In the genomic region with DNA sequence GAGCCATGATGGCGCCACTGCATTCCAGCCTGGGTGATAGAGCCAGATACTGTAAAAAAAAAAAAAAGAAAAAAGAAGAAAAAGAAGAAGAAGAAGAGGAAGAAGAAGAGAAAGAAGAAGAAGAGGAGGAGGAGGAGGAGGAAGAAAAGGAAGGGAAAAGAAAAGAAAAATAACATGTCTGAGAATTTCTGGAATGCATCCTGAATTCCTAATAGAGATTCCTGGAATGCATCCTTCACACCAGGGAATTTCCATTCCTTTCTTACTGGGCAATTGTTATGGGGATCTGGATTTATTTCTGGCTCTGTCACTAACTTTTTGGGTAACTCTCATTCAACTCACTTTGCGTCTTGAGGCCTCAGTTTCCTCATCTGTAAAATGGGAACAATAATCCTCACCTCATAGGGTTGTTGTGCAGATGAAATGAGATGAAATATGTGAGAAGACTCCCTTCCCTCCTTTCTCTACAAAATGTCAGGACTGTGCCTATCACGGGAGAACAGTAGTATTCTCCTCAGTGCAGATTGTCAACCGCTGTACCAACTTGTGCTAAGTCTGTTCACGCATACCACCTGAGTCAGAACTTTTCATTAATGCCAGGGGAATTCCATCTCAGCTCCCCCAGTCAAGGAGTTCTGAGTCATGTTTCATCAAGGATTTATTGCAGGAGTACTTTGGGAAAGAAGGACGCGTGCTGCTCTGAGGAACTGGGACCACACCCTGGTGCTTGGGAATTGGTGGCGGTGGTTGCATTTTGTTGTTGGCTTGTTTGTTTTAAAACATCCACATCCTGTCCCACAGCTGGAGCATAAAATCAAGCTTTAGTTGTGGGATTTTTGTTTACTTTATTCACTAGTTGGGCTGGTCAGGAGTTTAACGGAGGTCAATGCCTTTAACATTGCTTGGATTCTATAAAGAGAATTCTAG, we compare ENCODE assay signal across 11 cellular contexts. TPM values are rescaled to one million over a fixed set of nuclear protein-coding genes. Genes with fewer than 3 reads are reported as not detected.
DNase-seq lines count a peak whose midpoint lies in the region; ATAC-seq and TF ChIP-seq lines count a peak whose summit lies in the region.
"Had no signal": no experiment of that assay in that cellular context is flagged by ENCODE, and none has a peak within 500 bp of the region (broad histone marks: within the 10 kb centered on the region; RNA-seq: fewer than 3 reads in every experiment).

No MANE protein-coding gene starts in this region.

- ATAC-seq in activated T-cell treated with anti-CD3 and anti-CD28 coated beads, Interleukin-2, amount 50 U/mL, for 72 hours (replicated peaks in 1 of 2) = no peak
- no peak for ATAC-seq in HG03469 (IDR thresholded peaks at IDR 0.05; ENCODE audit: unreplicated experiment)

- TF ChIP-seq EP300 in tibial nerve (IDR thresholded peaks at IDR 0.05) = peak in 1 of 2 donors; percentile 27

- peaks cover 32% of the 10 kb centered on the region for H3K4me1 Mint-ChIP-seq in brain
- no peaks in the 10 kb centered on the region for H3K4me1 Mint-ChIP-seq in activated T-cell treated with anti-CD3 and anti-CD28 coated beads, Interleukin-2, amount 50 U/mL, for 72 hours (ENCODE audit: low read depth)

- no peaks in the 10 kb centered on the region for H3K27me3 ChIP-seq in tibial nerve
- H3K27me3 ChIP-seq: right lobe of liver had no signal

- H3K9me3 ChIP-seq in tibial nerve = peaks cover 0 to 7% (median 0%) of the 10 kb centered on the region in 4 donors
- H3K9me3 ChIP-seq: right lobe of liver had no signal

- H3K27me3 Mint-ChIP-seq in brain = peaks cover 7% of the 10 kb centered on the region
- peaks cover 7% of the 10 kb centered on the region for H3K27me3 Mint-ChIP-seq in activated T-cell treated with anti-CD3 and anti-CD28 coated beads, Interleukin-2, amount 50 U/mL, for 72 hours (ENCODE audit: low read depth)

- H3K27ac ChIP-seq in tibial nerve = peak overlapping the region in 1 of 4 donors; percentile 34

- 51 to 66% methylated on average over 9 of the region's 9 CpGs for WGBS in tibial nerve, 2 donors

- H3K9me3 Mint-ChIP-seq in brain = peaks cover 7 to 20% (median 17%) of the 10 kb centered on the region in 5 experiments
- peaks cover 4% of the 10 kb centered on the region in 2 donors for H3K9me3 Mint-ChIP-seq in activated T-cell treated with anti-CD3 and anti-CD28 coated beads, Interleukin-2, amount 50 U/mL, for 72 hours

- H3K4me1 ChIP-seq in tibial nerve = peaks cover 0 to 9% (median 0%) of the 10 kb centered on the region in 4 donors
- H3K4me1 ChIP-seq: right lobe of liver had no signal

- no peaks in the 10 kb centered on the region for H3K36me3 ChIP-seq in tibial nerve
- H3K36me3 ChIP-seq: right lobe of liver had no signal

- H3K36me3 Mint-ChIP-seq in brain = peaks cover 4% of the 10 kb centered on the region
- H3K36me3 Mint-ChIP-seq in activated T-cell treated with anti-CD3 and anti-CD28 coated beads, Interleukin-2, amount 50 U/mL, for 72 hours (ENCODE audit: insufficient read depth in 2 of 2) = no peaks in the 10 kb centered on the region

- H3K4me3 ChIP-seq in tibial nerve = no peak overlapping the region
- H3K4me3 ChIP-seq: right lobe of liver had no signal

- TF ChIP-seq CTCF in brain (conservative IDR thresholded peaks at IDR 0.05) = no peak
- no peak for TF ChIP-seq CTCF in tibial nerve (IDR thresholded peaks at IDR 0.05)

- TF ChIP-seq POLR2A in tibial nerve (IDR thresholded peaks at IDR 0.05) = no peak

- peak overlapping the region in 1 of 5 experiments; percentile 34 for H3K4me3 Mint-ChIP-seq in brain
- H3K4me3 Mint-ChIP-seq in activated T-cell treated with anti-CD3 and anti-CD28 coated beads, Interleukin-2, amount 50 U/mL, for 72 hours = no peak overlapping the region

- DNase-seq in HPDE6-E6E7 (ENCODE audit: extremely low spot score) (peak; percentile 59), kidney glomerular epithelial cell (lab: John Stamatoyannopoulos, UW) (peak; percentile 95), tibial nerve (ENCODE audit: low spot score in 2 of 2) (peak; percentile 19 to 30), DMS153 (lab: John Stamatoyannopoulos, UW) (no peak)
- no peak for DNase-seq in activated T-cell treated with anti-CD3 and anti-CD28 coated beads, Interleukin-2, amount 50 U/mL, for 72 hours
- no peak for DNase-seq in activated effector memory CD4-positive, alpha-beta T cell treated with Interleukin-2 at 50 U/mL for 16 hours
- DNase-seq: Karpas-422, right lobe of liver, T-helper 9 cell had no signal

- peak overlapping the region in 3 of 5 experiments; percentile 31 to 83 (median 53) for H3K27ac Mint-ChIP-seq in brain
- no peak overlapping the region for H3K27ac Mint-ChIP-seq in activated T-cell treated with anti-CD3 and anti-CD28 coated beads, Interleukin-2, amount 50 U/mL, for 72 hours

RNA-seq across cellular contexts. Expression of gene ROR1, which starts 42.4 kb away (rescaled TPM):
- 0.80 TPM for polyA plus RNA-seq in brain (ENCODE audit: insufficient read depth, low read depth, low replicate concordance)
- total RNA-seq in tibial nerve = 10 to 100 TPM; 10.5 to 47.7 (median 43.7) TPM
- total RNA-seq in activated T-cell treated with anti-CD3 and anti-CD28 coated beads, Interleukin-2, amount 50 U/mL, for 72 hours = under 1 TPM in 1 of 2 donors, not detected in 1; 0.19 TPM

Comparison
In these comparisons a context has a peak if more than half of its experiments do, and no peak if none do; other contexts are left out.
1. DNase-seq: peak in HPDE6-E6E7 (single experiment), kidney glomerular epithelial cell (single experiment) and tibial nerve (2 of 2); none in DMS153 (single experiment), activated T-cell treated with anti-CD3 and anti-CD28 coated beads, Interleukin-2, amount 50 U/mL, for 72 hours (0 of 2) and activated effector memory CD4-positive, alpha-beta T cell treated with Interleukin-2 at 50 U/mL for 16 hours (single experiment).
2. RNA of gene ROR1, which starts 42.4 kb away (total RNA-seq): 10.5 to 47.7 TPM in tibial nerve; 0.19 TPM in activated T-cell treated with anti-CD3 and anti-CD28 coated beads, Interleukin-2, amount 50 U/mL, for 72 hours; every median in the first group is over 4 times any median in the second.